11 cellular contexts compared by ENCODE assay signal in the genomic region with DNA sequence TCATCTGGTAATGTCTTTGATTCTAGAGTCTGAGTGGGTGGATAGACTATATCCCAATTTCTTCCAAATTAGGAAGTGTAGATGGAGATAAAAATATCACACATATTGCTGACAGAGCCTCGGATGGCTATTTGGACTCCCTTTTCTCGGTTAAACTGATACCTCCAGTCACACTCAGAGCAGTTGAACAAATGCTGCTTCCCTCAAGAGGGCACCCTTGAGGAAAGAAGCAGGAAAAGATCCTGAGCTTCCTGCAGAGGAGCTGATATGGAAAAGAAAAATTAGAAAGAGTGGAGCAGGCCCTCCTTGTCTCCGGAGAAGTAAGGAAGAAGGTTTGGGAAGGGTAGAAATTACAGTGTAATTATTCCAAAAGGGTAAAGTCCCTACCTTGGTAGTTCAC.
DNase-seq lines count a peak whose midpoint lies in the region; ATAC-seq, FAIRE-seq and TF ChIP-seq lines count a peak whose summit lies in the region.
"Had no signal": no experiment of that assay in that cellular context is flagged by ENCODE, and none has a peak within 500 bp of the region (broad histone marks: within the 10 kb centered on the region; RNA-seq: fewer than 3 reads in every experiment).

No MANE protein-coding gene starts in this region.

- DNase-seq in D721Med (ENCODE audit: insufficient read length, low spot score) (no peak), NCI-H1694 (lab: John Stamatoyannopoulos, UW) (peak; percentile 1), cerebellar cortex (ENCODE audit: low spot score) (peak; percentile 58), cortex of kidney (lab: John Stamatoyannopoulos, UW) (no peak), endothelial cell (ENCODE audit: low spot score) (no peak), C1 segment of cervical spinal cord (lab: John Stamatoyannopoulos, UW) (no peak)
- DNase-seq in stimulated activated naive CD8-positive, alpha-beta T cell treated with anti-CD3 and anti-CD28 coated beads, Interleukin-15, amount 100 ng/mL, for 72 hours, result no peak
- DNase-seq: T-helper 2 cell had no signal

- no peak for FAIRE-seq in D721Med (lab: Jason Lieb, UNC)
- FAIRE-seq: endometrium, K562 had no signal

- H3K27ac Mint-ChIP-seq in nephron (no peak overlapping the region), endothelial cell (ENCODE audit: unreplicated experiment) (no peak overlapping the region)
- no peak overlapping the region for H3K27ac Mint-ChIP-seq in stimulated activated naive CD8-positive, alpha-beta T cell treated with anti-CD3 and anti-CD28 coated beads, Interleukin-15, amount 100 ng/mL, for 72 hours

- no peaks in the 10 kb centered on the region for H3K4me1 Mint-ChIP-seq in nephron
- no peaks in the 10 kb centered on the region for H3K4me1 Mint-ChIP-seq in endothelial cell (ENCODE audit: unreplicated experiment)
- H3K4me1 Mint-ChIP-seq in stimulated activated naive CD8-positive, alpha-beta T cell treated with anti-CD3 and anti-CD28 coated beads, Interleukin-15, amount 100 ng/mL, for 72 hours, result no peaks in the 10 kb centered on the region

- H3K36me3 Mint-ChIP-seq in nephron (ENCODE audit: low read depth) (no peaks in the 10 kb centered on the region), endothelial cell (ENCODE audit: low read depth, unreplicated experiment) (no peaks in the 10 kb centered on the region)

- H3K9me3 Mint-ChIP-seq in nephron, result peaks cover 9% of the 10 kb centered on the region
- no peaks in the 10 kb centered on the region for H3K9me3 Mint-ChIP-seq in endothelial cell (ENCODE audit: unreplicated experiment)
- H3K9me3 Mint-ChIP-seq in stimulated activated naive CD8-positive, alpha-beta T cell treated with anti-CD3 and anti-CD28 coated beads, Interleukin-15, amount 100 ng/mL, for 72 hours, result peaks cover 0 to 12% of the 10 kb centered on the region in 2 donors

- H3K27me3 Mint-ChIP-seq in nephron (ENCODE audit: low read depth) (peaks cover 3% of the 10 kb centered on the region), endothelial cell (ENCODE audit: unreplicated experiment) (no peaks in the 10 kb centered on the region)
- H3K27me3 Mint-ChIP-seq in stimulated activated naive CD8-positive, alpha-beta T cell treated with anti-CD3 and anti-CD28 coated beads, Interleukin-15, amount 100 ng/mL, for 72 hours, result peaks cover 6% of the 10 kb centered on the region

- H3K4me3 Mint-ChIP-seq in nephron, result no peak overlapping the region
- H3K4me3 Mint-ChIP-seq in endothelial cell (ENCODE audit: unreplicated experiment), result no peak overlapping the region
- H3K4me3 Mint-ChIP-seq in stimulated activated naive CD8-positive, alpha-beta T cell treated with anti-CD3 and anti-CD28 coated beads, Interleukin-15, amount 100 ng/mL, for 72 hours, result no peak overlapping the region

- TF ChIP-seq CTCF in D721Med (IDR thresholded peaks at IDR 0.05; ENCODE audit: insufficient read depth, missing control alignments), result peak; percentile 43
- TF ChIP-seq CTCF in nephron (IDR thresholded peaks at IDR 0.05; ENCODE audit: unreplicated experiment in 3 of 3), result peak in 2 of 3 experiments; percentile 17 to 32
- TF ChIP-seq CTCF in endothelial cell (IDR thresholded peaks at IDR 0.05; ENCODE audit: unreplicated experiment), result no peak

- ATAC-seq in stimulated activated naive CD8-positive, alpha-beta T cell treated with anti-CD3 and anti-CD28 coated beads, Interleukin-15, amount 100 ng/mL, for 72 hours, result no peak
- ATAC-seq: K562 had no signal

Comparison
In these comparisons a context has a peak if more than half of its experiments do, and no peak if none do; other contexts are left out.
1. DNase-seq: peak in NCI-H1694 (single experiment) and cerebellar cortex (single experiment); none in D721Med (single experiment), cortex of kidney (single experiment), endothelial cell (single experiment), stimulated activated naive CD8-positive, alpha-beta T cell treated with anti-CD3 and anti-CD28 coated beads, Interleukin-15, amount 100 ng/mL, for 72 hours (0 of 2) and C1 segment of cervical spinal cord (0 of 14).